In genomic region chr22:26556904-26557303, GRCh38 we compare ENCODE assay signal across 28 cellular contexts. TPM values are rescaled to one million over a fixed set of nuclear protein-coding genes. Genes with fewer than 3 reads are reported as not detected.
DNase-seq lines count a peak whose midpoint lies in the region; ATAC-seq, FAIRE-seq and TF ChIP-seq lines count a peak whose summit lies in the region.
"Had no signal": no experiment of that assay in that cellular context is flagged by ENCODE, and none has a peak within 500 bp of the region (broad histone marks: within the 10 kb centered on the region; RNA-seq: fewer than 3 reads in every experiment).

No MANE protein-coding gene starts in this region.

- H3K4me1 ChIP-seq in left ventricle myocardium inferior (peaks cover 75% of the 10 kb centered on the region), aorta (ENCODE audit: control insufficient read depth in 1 of 2, insufficient read depth in 2 of 2, low read length in 2 of 2) (no peaks in the 10 kb centered on the region)
- H3K4me1 ChIP-seq: colonic mucosa had no signal

- H3K36me3 Mint-ChIP-seq in natural killer cell treated with Interleukin-12 subunit alpha and Interleukin-12 subunit beta and Interleukin-15 and Interleukin-18, amount 100 ng/mL, for 72 hours, result no peaks in the 10 kb centered on the region
- H3K36me3 Mint-ChIP-seq: activated naive CD4-positive, alpha-beta T cell treated with anti-CD3 and anti-CD28 coated beads, Interleukin-2, amount 50 U/mL, for 72 hours; brain; type B pancreatic cell had no signal

- no peaks in the 10 kb centered on the region for H3K9me3 Mint-ChIP-seq in natural killer cell treated with Interleukin-12 subunit alpha and Interleukin-12 subunit beta and Interleukin-15 and Interleukin-18, amount 100 ng/mL, for 72 hours
- H3K9me3 Mint-ChIP-seq: activated naive CD4-positive, alpha-beta T cell treated with anti-CD3 and anti-CD28 coated beads, Interleukin-2, amount 50 U/mL, for 72 hours; activated T-cell treated with anti-CD3 and anti-CD28 coated beads, Interleukin-2, amount 50 U/mL, for 24 hours; brain; neural crest cell; type B pancreatic cell had no signal

- TF ChIP-seq CTCF in left ventricle myocardium inferior (IDR thresholded peaks at IDR 0.05; ENCODE audit: borderline replicate concordance), result no peak

- H3K36me3 ChIP-seq in left ventricle myocardium inferior (no peaks in the 10 kb centered on the region), aorta (ENCODE audit: control insufficient read depth in 1 of 2, insufficient read depth in 2 of 2, low read length in 1 of 2) (no peaks in the 10 kb centered on the region)
- H3K36me3 ChIP-seq: colonic mucosa had no signal

- FAIRE-seq in urothelium cell line (lab: Jason Lieb, UNC) (peak; percentile 94), RCC 7860 (lab: Jason Lieb, UNC) (no peak)
- FAIRE-seq: A204.1, endometrium, GM12891 had no signal

- WGBS in aorta, 2 donors, result 77 to 87% methylated on average over 5 of the region's 5 CpGs

- DNase-seq in Right ventricle myocardium inferior (ENCODE audit: missing footprints), result no peak
- no peak for DNase-seq in cardiac septum (ENCODE audit: low spot score)
- no peak for DNase-seq in left ventricle myocardium inferior
- peak; percentile 38 for DNase-seq in natural killer cell treated with Interleukin-12 subunit alpha and Interleukin-12 subunit beta and Interleukin-15 and Interleukin-18, amount 100 ng/mL, for 72 hours (ENCODE audit: low spot score)
- no peak for DNase-seq in urothelium cell line (ENCODE audit: low spot score)
- DNase-seq in RCC 7860 (ENCODE audit: low spot score), result no peak
- no peak for DNase-seq in aorta
- DNase-seq: activated T-cell treated with anti-CD3 and anti-CD28 coated beads, Interleukin-2, amount 50 U/mL, for 24 hours; colonic mucosa; COR-L47; DMS79; glutamatergic neuron; left colon; midbrain; NCI-H1048; NCI-H187 treated with DMSO at 0.1 percent for 48 hours; NCI-H748 treated with DMSO at 0.1 percent for 48 hours; stimulated activated CD4-positive, alpha-beta T cell treated with anti-CD3 and anti-CD28 coated beads, Interleukin-4, amount 100 ng/mL, for 24 hours; stimulated activated naive CD8-positive, alpha-beta T cell treated with anti-CD3 and anti-CD28 coated beads, Interleukin-15, Interleukin-2, amounts not matched to agents 100 U/mL and 50 U/mL, for 24 hours; T1000 had no signal

- H3K4me1 Mint-ChIP-seq in natural killer cell treated with Interleukin-12 subunit alpha and Interleukin-12 subunit beta and Interleukin-15 and Interleukin-18, amount 100 ng/mL, for 72 hours (ENCODE audit: low read depth in 2 of 2), result peaks cover 51 to 53% of the 10 kb centered on the region in 2 donors

- H3K4me3 Mint-ChIP-seq in natural killer cell treated with Interleukin-12 subunit alpha and Interleukin-12 subunit beta and Interleukin-15 and Interleukin-18, amount 100 ng/mL, for 72 hours, result no peak overlapping the region
- H3K4me3 Mint-ChIP-seq: activated T-cell treated with anti-CD3 and anti-CD28 coated beads, Interleukin-2, amount 50 U/mL, for 24 hours; brain; neural crest cell; type B pancreatic cell had no signal

- H3K27me3 ChIP-seq in left ventricle myocardium inferior (ENCODE audit: low read depth) (no peaks in the 10 kb centered on the region), aorta (ENCODE audit: control insufficient read depth in 1 of 2, insufficient read depth in 2 of 2, low read length in 1 of 2) (no peaks in the 10 kb centered on the region)
- H3K27me3 ChIP-seq: colonic mucosa had no signal

- H3K27ac ChIP-seq in left ventricle myocardium inferior (replicated peaks) (peak overlapping the region; percentile 73), aorta (ENCODE audit: low read depth in 1 of 2, low read length in 2 of 2) (no peak overlapping the region)
- H3K27ac ChIP-seq: colonic mucosa had no signal

- no peak overlapping the region for H3K4me3 ChIP-seq in left ventricle myocardium inferior
- no peak overlapping the region for H3K4me3 ChIP-seq in aorta (ENCODE audit: low read length in 2 of 2)
- H3K4me3 ChIP-seq: colonic mucosa had no signal

- intact Hi-C loops in Right ventricle myocardium inferior (cut with DNase I), result no loop called here
- intact Hi-C loops in cardiac septum (cut with DNase I), result no loop called here
- intact Hi-C loops in left ventricle myocardium inferior (cut with micrococcal nuclease), result no loop called here
- intact Hi-C loops in aorta (cut with DNase I), result no loop called here

- peak overlapping the region; percentile 50 to 59 for H3K27ac Mint-ChIP-seq in natural killer cell treated with Interleukin-12 subunit alpha and Interleukin-12 subunit beta and Interleukin-15 and Interleukin-18, amount 100 ng/mL, for 72 hours
- H3K27ac Mint-ChIP-seq: type B pancreatic cell had no signal

- no peaks in the 10 kb centered on the region for H3K27me3 Mint-ChIP-seq in natural killer cell treated with Interleukin-12 subunit alpha and Interleukin-12 subunit beta and Interleukin-15 and Interleukin-18, amount 100 ng/mL, for 72 hours
- H3K27me3 Mint-ChIP-seq: activated T-cell treated with anti-CD3 and anti-CD28 coated beads, Interleukin-2, amount 50 U/mL, for 24 hours; type B pancreatic cell had no signal

- H3K9me3 ChIP-seq in left ventricle myocardium inferior (replicated peaks) (no peaks in the 10 kb centered on the region), aorta (ENCODE audit: control insufficient read depth, low read length) (no peaks in the 10 kb centered on the region)
- H3K9me3 ChIP-seq: colonic mucosa had no signal

- ATAC-seq in Right ventricle myocardium inferior, result peak; percentile 38
- no peak for ATAC-seq in natural killer cell treated with Interleukin-12 subunit alpha and Interleukin-12 subunit beta and Interleukin-15 and Interleukin-18, amount 100 ng/mL, for 72 hours
- no peak for ATAC-seq in aorta (ENCODE audit: low FRiP score)
- no peak for ATAC-seq in HG02678 (IDR thresholded peaks at IDR 0.05; ENCODE audit: unreplicated experiment)
- ATAC-seq: activated naive CD4-positive, alpha-beta T cell treated with anti-CD3 and anti-CD28 coated beads, Interleukin-2, amount 50 U/mL, for 72 hours; left colon; stimulated activated naive CD8-positive, alpha-beta T cell treated with anti-CD3 and anti-CD28 coated beads, Interleukin-15, Interleukin-2, amounts not matched to agents 100 U/mL and 50 U/mL, for 24 hours had no signal

RNA-seq across cellular contexts. Expression of gene TPST2, which starts 33.0 kb away (rescaled TPM):
- 29.1 TPM for total RNA-seq in Right ventricle myocardium inferior
- 22.0 TPM for total RNA-seq in cardiac septum
- 28.5 TPM for total RNA-seq in left ventricle myocardium inferior
- total RNA-seq in natural killer cell treated with Interleukin-12 subunit alpha and Interleukin-12 subunit beta and Interleukin-15 and Interleukin-18, amount 100 ng/mL, for 72 hours, result 10 to 100 TPM; 43.1 to 43.6 TPM
- 10 to 100 TPM; 26.0 to 26.7 TPM for total RNA-seq in aorta
- polyA plus RNA-seq in aorta, result 10 to 100 TPM; 10.8 TPM

RNA-seq across cellular contexts. Expression of gene TFIP11, which starts 44.6 kb away (rescaled TPM):
- total RNA-seq in Right ventricle myocardium inferior (20.3 TPM), cardiac septum (18.0 TPM), left ventricle myocardium inferior (25.7 TPM), aorta (10 to 100 TPM; 24.7 to 27.7 TPM)
- 10 to 100 TPM; 56.5 to 57.7 TPM for total RNA-seq in natural killer cell treated with Interleukin-12 subunit alpha and Interleukin-12 subunit beta and Interleukin-15 and Interleukin-18, amount 100 ng/mL, for 72 hours
- polyA plus RNA-seq in aorta, result 10 to 100 TPM in 1 of 2 donors, 1 to 10 TPM in 1; 6.1 to 31.4 TPM
